8 cellular contexts compared by ENCODE assay signal in genomic region chr2:88903744-88904353, GRCh38.
A peak's percentile ranks its signal among the peaks of the same experiment; 100 is the strongest.
DNase-seq lines count a peak whose midpoint lies in the region; ATAC-seq and TF ChIP-seq lines count a peak whose summit lies in the region.

No MANE protein-coding gene starts in this region.

- 55% methylated on average over 2 of the region's 2 CpGs for WGBS in smooth muscle cell (ENCODE audit: low lambda C conversion rate)

- DNase-seq in AG10803 (ENCODE audit: low read depth) = peak; percentile 25
- DNase-seq in NCI-H345 (lab: John Stamatoyannopoulos, UW) = peak; percentile 7
- no peak for DNase-seq in coronary artery (ENCODE audit: low spot score)
- DNase-seq in mesothelial cell of epicardium (ENCODE audit: low spot score in 2 of 2, unreplicated experiment in 2 of 2) = no peak
- DNase-seq in CD4-positive, alpha-beta memory T cell = no peak
- no peak for DNase-seq in smooth muscle cell (lab: John Stamatoyannopoulos, UW; ENCODE audit: unreplicated experiment)

- peaks cover 38% of the 10 kb centered on the region for H3K9me3 Mint-ChIP-seq in mesothelial cell of epicardium
- peaks cover 0 to 3% (median 0%) of the 10 kb centered on the region in 8 donors for H3K9me3 Mint-ChIP-seq in CD4-positive, alpha-beta memory T cell

- no peaks in the 10 kb centered on the region for H3K4me1 ChIP-seq in CD4-positive, alpha-beta memory T cell (ENCODE audit: insufficient read depth, low read length)
- H3K4me1 ChIP-seq in smooth muscle cell (ENCODE audit: low read depth) = no peaks in the 10 kb centered on the region

- no peaks in the 10 kb centered on the region for H3K79me2 ChIP-seq in smooth muscle cell (ENCODE audit: low read depth)

- no peak overlapping the region for H3K4me3 ChIP-seq in AG10803 (ENCODE audit: low read length)
- H3K4me3 ChIP-seq in coronary artery = no peak overlapping the region
- H3K4me3 ChIP-seq in CD4-positive, alpha-beta memory T cell (ENCODE audit: low read length in 2 of 2) = no peak overlapping the region
- no peak overlapping the region for H3K4me3 ChIP-seq in smooth muscle cell

- no peak overlapping the region for H3K4me3 Mint-ChIP-seq in mesothelial cell of epicardium
- no peak overlapping the region for H3K4me3 Mint-ChIP-seq in CD4-positive, alpha-beta memory T cell

- H3F3A ChIP-seq in smooth muscle cell (ENCODE audit: low read depth) = no peaks in the 10 kb centered on the region

- H3K27me3 Mint-ChIP-seq in mesothelial cell of epicardium (ENCODE audit: low read depth) = peaks cover 2% of the 10 kb centered on the region
- peaks cover 13% of the 10 kb centered on the region in 2 donors for H3K27me3 Mint-ChIP-seq in CD4-positive, alpha-beta memory T cell

- H3K36me3 Mint-ChIP-seq in mesothelial cell of epicardium = no peaks in the 10 kb centered on the region
- no peaks in the 10 kb centered on the region for H3K36me3 Mint-ChIP-seq in CD4-positive, alpha-beta memory T cell

- H3K27me3 ChIP-seq in CD4-positive, alpha-beta memory T cell (ENCODE audit: insufficient read depth, low read length) = no peaks in the 10 kb centered on the region
- no peaks in the 10 kb centered on the region for H3K27me3 ChIP-seq in smooth muscle cell (ENCODE audit: low read depth)

- H2AFZ ChIP-seq in smooth muscle cell (ENCODE audit: low read depth) = no peak overlapping the region

- H3K27ac Mint-ChIP-seq in mesothelial cell of epicardium = no peak overlapping the region
- no peak overlapping the region for H3K27ac Mint-ChIP-seq in CD4-positive, alpha-beta memory T cell

- POLR2A ChIA-PET in CD4-positive, alpha-beta memory T cell (lab: Charles Lee; ENCODE audit: partially characterized antibody) = no interaction called here

- ATAC-seq in GM18511 (IDR thresholded peaks at IDR 0.05; ENCODE audit: unreplicated experiment) = peak; percentile 86
- ATAC-seq in HG03095 (IDR thresholded peaks at IDR 0.05; ENCODE audit: unreplicated experiment) = no peak

- intact Hi-C loops in CD4-positive, alpha-beta memory T cell (cut with micrococcal nuclease) = no loop called here

- no peaks in the 10 kb centered on the region for H4K20me1 ChIP-seq in smooth muscle cell (ENCODE audit: low read depth)

- no peak overlapping the region for H3K4me2 ChIP-seq in smooth muscle cell

- H3K9me3 ChIP-seq in CD4-positive, alpha-beta memory T cell (ENCODE audit: control insufficient read depth in 1 of 2, low read length in 2 of 2) = no peaks in the 10 kb centered on the region
- H3K9me3 ChIP-seq in smooth muscle cell (replicated peaks; ENCODE audit: low read depth) = peaks cover 4% of the 10 kb centered on the region

- CTCF ChIA-PET in CD4-positive, alpha-beta memory T cell (lab: Charles Lee; ENCODE audit: partially characterized antibody) = interaction anchor here (1.2 kb wide), 1 partner anchor 9 kb away, joined by 4 read pairs; no protein-coding TSS in a partner anchor

- H3K9ac ChIP-seq in smooth muscle cell (ENCODE audit: low read depth) = no peak overlapping the region

- no peaks in the 10 kb centered on the region for H3K36me3 ChIP-seq in CD4-positive, alpha-beta memory T cell (ENCODE audit: insufficient read depth, low read length)
- no peaks in the 10 kb centered on the region for H3K36me3 ChIP-seq in smooth muscle cell (ENCODE audit: low read depth)

- TF ChIP-seq CTCF in AG10803 (conservative IDR thresholded peaks at IDR 0.05; ENCODE audit: low read length) (peak; percentile 81), coronary artery (IDR thresholded peaks at IDR 0.05) (peak; percentile 34), mesothelial cell of epicardium (IDR thresholded peaks at IDR 0.05; ENCODE audit: unreplicated experiment) (peak; percentile 49), smooth muscle cell (IDR thresholded peaks at IDR 0.05; ENCODE audit: borderline replicate concordance, insufficient read depth, poor library complexity, severe bottlenecking) (no peak)

- H3K27ac ChIP-seq in coronary artery (no peak overlapping the region), smooth muscle cell (ENCODE audit: low read depth) (no peak overlapping the region)
- no peak overlapping the region for H3K27ac ChIP-seq in CD4-positive, alpha-beta memory T cell (ENCODE audit: low read depth, low read length)

- no peaks in the 10 kb centered on the region for H3K4me1 Mint-ChIP-seq in mesothelial cell of epicardium
- no peaks in the 10 kb centered on the region for H3K4me1 Mint-ChIP-seq in CD4-positive, alpha-beta memory T cell

Comparison
In these comparisons a context has a peak if more than half of its experiments do, and no peak if none do; other contexts are left out.
1. DNase-seq: peak in AG10803 (single experiment) and NCI-H345 (single experiment); none in coronary artery (single experiment), mesothelial cell of epicardium (0 of 2), CD4-positive, alpha-beta memory T cell (0 of 5) and smooth muscle cell (single experiment).